Comparison of ENCODE assay signal across 1 cellular context in the genomic region with DNA sequence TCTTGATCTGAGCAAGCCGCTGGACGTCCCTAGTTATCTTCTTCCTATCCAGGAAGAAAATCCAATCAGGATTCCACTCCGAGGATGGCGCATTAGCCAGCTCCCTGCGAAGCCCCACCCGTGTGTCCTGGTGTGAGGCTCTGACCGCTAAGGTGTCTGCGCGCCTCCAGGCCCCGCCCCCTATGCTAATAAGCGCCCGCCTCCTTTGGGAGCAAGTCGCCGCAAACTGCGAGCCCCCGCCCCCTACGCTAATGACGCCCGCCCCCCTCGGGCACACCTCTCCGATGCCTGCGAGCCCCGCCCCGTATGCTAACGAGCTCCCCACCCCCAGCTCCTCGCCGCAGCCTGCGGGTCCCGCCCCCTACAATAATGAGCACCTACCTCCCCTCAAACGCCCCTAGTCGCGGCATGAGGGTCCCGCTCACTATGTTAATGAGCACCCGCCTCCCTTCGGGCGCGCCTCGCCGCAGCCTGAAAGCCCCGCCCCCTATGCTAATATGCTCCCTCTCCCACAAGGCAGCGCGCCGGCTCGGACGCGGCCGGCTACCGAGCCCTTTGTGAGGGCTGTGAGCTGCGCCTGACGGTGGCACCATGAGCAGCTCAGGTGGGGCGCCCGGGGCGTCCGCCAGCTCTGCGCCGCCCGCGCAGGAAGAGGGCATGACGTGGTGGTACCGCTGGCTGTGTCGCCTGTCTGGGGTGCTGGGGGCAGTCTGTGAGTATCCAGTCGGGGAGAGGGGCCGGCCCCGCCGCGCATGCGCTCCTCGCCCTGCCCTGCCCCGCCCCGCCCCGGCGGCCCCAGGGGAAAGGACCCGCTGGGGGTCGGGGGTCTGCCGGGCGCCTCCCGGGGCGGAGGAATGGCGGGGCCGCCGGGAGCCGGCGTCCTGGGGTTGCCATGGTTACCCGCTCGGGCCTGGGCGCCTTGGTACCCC.
TF ChIP-seq lines count a peak whose summit lies in the region.

A gene (plus strand): TSS at position 503 of the 929 bp plus-strand sequence. CDS start 89 bp downstream, at position 592.

TF ChIP-seq in HepG2, 621 proteins besides CTCF, POLR2A, EP300 and RAD21 (continued from another document):
- TF ChIP-seq RFX3 (CRISPR knock-in tag; IDR thresholded peaks at IDR 0.05), result peak; percentile 59; the same call in 1 of the 2 replicates
